Comparison of ENCODE assay signal across 33 cellular contexts in genomic region chr21:44585892-44586291, GRCh38. TPM values are rescaled to one million over a fixed set of nuclear protein-coding genes. Genes with fewer than 3 reads are reported as not detected.
"Had no signal": no experiment of that assay in that cellular context is flagged by ENCODE, and none has a peak within 500 bp of the region (broad histone marks: within the 10 kb centered on the region; RNA-seq: fewer than 3 reads in every experiment).

No MANE protein-coding gene starts in this region.

- H3K4me1 ChIP-seq: stomach, suprapubic skin, testis, thyroid gland, tibial artery, tibial nerve, transverse colon, upper lobe of left lung, upper lobe of right lung, uterus, vagina had no signal

- H3K9me3 ChIP-seq: suprapubic skin, testis, thyroid gland, uterus had no signal

- H3K4me1 Mint-ChIP-seq: stimulated activated effector memory CD8-positive, alpha-beta T cell treated with anti-CD3 and anti-CD28 coated beads, Interleukin-12 subunit alpha, Interleukin-12 subunit beta, amount 100 ng/mL, for 72 hours; stimulated activated memory B cell treated with anti-CD40 and anti-IgM and Interleukin-4, amounts not matched to agents 10 μg/mL and 1 μg/mL and 100 μg/mL, for 72 hours; stimulated activated naive B cell treated with anti-CD40 and anti-IgM and Interleukin-4, amounts not matched to agents 10 μg/mL and 1 μg/mL and 100 μg/mL, for 72 hours had no signal

- H3K4me3 ChIP-seq: stomach, suprapubic skin, testis, thoracic aorta, thyroid gland, tibial artery, tibial nerve, transverse colon, upper lobe of left lung, upper lobe of right lung, uterus, vagina had no signal

- H3K36me3 ChIP-seq: stomach, suprapubic skin, thoracic aorta, thyroid gland, tibial artery, tibial nerve, transverse colon, upper lobe of left lung, upper lobe of right lung, uterus, vagina had no signal

- DNase-seq: stimulated activated CD4-positive, alpha-beta T cell treated with anti-CD3 and anti-CD28 coated beads, Interleukin-2, amount 100 ng/mL, for 48 hours; stimulated activated CD4-positive, alpha-beta T cell treated with anti-CD3 and anti-CD28 coated beads, Interleukin-4, amount 100 ng/mL, for 1 hour; stimulated activated CD4-positive, alpha-beta T cell treated with anti-CD3 and anti-CD28 coated beads, Interleukin-4, amount 100 ng/mL, for 24 hours; stimulated activated CD4-positive, alpha-beta T cell treated with anti-CD3 and anti-CD28 coated beads, Interleukin-4, amount 100 ng/mL, for 4 hours; stimulated activated CD8-positive, alpha-beta memory T cell treated with anti-CD3 and anti-CD28 coated beads, Interleukin-4, amount 100 ng/mL, for 48 hours; stimulated activated naive B cell treated with anti-CD40 and anti-IgM and Interleukin-4, amounts not matched to agents 10 μg/mL and 1 μg/mL and 100 μg/mL, for 72 hours; stimulated activated naive CD4-positive, alpha-beta T cell; stimulated activated naive CD4-positive, alpha-beta T cell treated with Interleukin-2 at 50 U/mL for 16 hours; stimulated activated naive CD8-positive, alpha-beta T cell treated with anti-CD3 and anti-CD28 coated beads, Interleukin-15, amount 100 ng/mL, for 72 hours; stimulated activated naive CD8-positive, alpha-beta T cell treated with anti-CD3 and anti-CD28 coated beads, Interleukin-15, Interleukin-2, amounts not matched to agents 100 U/mL and 50 U/mL, for 24 hours; stomach; substantia nigra; testis; thyroid gland; tibial artery; transverse colon; trophoblast cell; upper lobe of left lung; upper lobe of right lung; uterus had no signal

- H3K27ac ChIP-seq: stomach, suprapubic skin, testis, thoracic aorta, thyroid gland, tibial artery, tibial nerve, transverse colon, upper lobe of left lung, upper lobe of right lung, uterus, vagina had no signal

- H3K36me3 Mint-ChIP-seq: stimulated activated effector memory CD8-positive, alpha-beta T cell treated with anti-CD3 and anti-CD28 coated beads, Interleukin-12 subunit alpha, Interleukin-12 subunit beta, amount 100 ng/mL, for 72 hours; type B pancreatic cell had no signal

- H3K27ac Mint-ChIP-seq: stimulated activated effector memory CD8-positive, alpha-beta T cell treated with anti-CD3 and anti-CD28 coated beads, Interleukin-12 subunit alpha, Interleukin-12 subunit beta, amount 100 ng/mL, for 72 hours; stimulated activated memory B cell treated with anti-CD40 and anti-IgM and Interleukin-4, amounts not matched to agents 10 μg/mL and 1 μg/mL and 100 μg/mL, for 72 hours; stimulated activated naive B cell treated with anti-CD40 and anti-IgM and Interleukin-4, amounts not matched to agents 10 μg/mL and 1 μg/mL and 100 μg/mL, for 72 hours; type B pancreatic cell had no signal

- H3K4me3 Mint-ChIP-seq: stimulated activated effector memory CD8-positive, alpha-beta T cell treated with anti-CD3 and anti-CD28 coated beads, Interleukin-12 subunit alpha, Interleukin-12 subunit beta, amount 100 ng/mL, for 72 hours; stimulated activated memory B cell treated with anti-CD40 and anti-IgM and Interleukin-4, amounts not matched to agents 10 μg/mL and 1 μg/mL and 100 μg/mL, for 72 hours; stimulated activated naive B cell treated with anti-CD40 and anti-IgM and Interleukin-4, amounts not matched to agents 10 μg/mL and 1 μg/mL and 100 μg/mL, for 72 hours; stimulated activated naive CD8-positive, alpha-beta T cell treated with anti-CD3 and anti-CD28 coated beads, Interleukin-15, amount 100 ng/mL, for 72 hours; stimulated activated naive CD8-positive, alpha-beta T cell treated with anti-CD3 and anti-CD28 coated beads, Interleukin-15, Interleukin-2, amounts not matched to agents 100 ng/mL and 50 ng/mL, for 24 hours; type B pancreatic cell had no signal

- ATAC-seq: stimulated activated effector memory CD8-positive, alpha-beta T cell treated with anti-CD3 and anti-CD28 coated beads, Interleukin-12 subunit alpha, Interleukin-12 subunit beta, amount 100 ng/mL, for 72 hours; stimulated activated memory B cell treated with anti-CD40 and anti-IgM and Interleukin-4, amounts not matched to agents 10 μg/mL and 1 μg/mL and 100 μg/mL, for 72 hours; stimulated activated naive B cell treated with anti-CD40 and anti-IgM and Interleukin-4, amounts not matched to agents 10 μg/mL and 1 μg/mL and 100 μg/mL, for 72 hours; stimulated activated naive CD8-positive, alpha-beta T cell treated with anti-CD3 and anti-CD28 coated beads, Interleukin-15, amount 100 ng/mL, for 72 hours; stimulated activated naive CD8-positive, alpha-beta T cell treated with anti-CD3 and anti-CD28 coated beads, Interleukin-15, Interleukin-2, amounts not matched to agents 100 U/mL and 50 U/mL, for 24 hours; upper lobe of right lung had no signal

- H3K9me3 Mint-ChIP-seq: type B pancreatic cell had no signal

- H3K27me3 ChIP-seq: testis, thyroid gland, vagina had no signal

RNA-seq across cellular contexts. Expression of gene KRTAP10-5, which starts 5.5 kb away (rescaled TPM):
- total RNA-seq: stomach, subcutaneous adipose tissue, temporal lobe, testis, thoracic aorta, tibial nerve, transverse colon, upper lobe of left lung, upper lobe of right lung, ureter, urinary bladder, uterus, vagina had no signal
- polyA plus RNA-seq: thymus, urinary bladder had no signal

RNA-seq across cellular contexts. Expression of gene KRTAP10-6, which starts 6.4 kb away (rescaled TPM):
- total RNA-seq: stomach, subcutaneous adipose tissue, temporal lobe, testis, thoracic aorta, thyroid gland, tibial nerve, transverse colon, upper lobe of left lung, upper lobe of right lung, ureter, urinary bladder, uterus, vagina had no signal
- polyA plus RNA-seq: stomach, thymus, urinary bladder had no signal

RNA-seq across cellular contexts. Expression of gene KRTAP10-4, which starts 12.4 kb away (rescaled TPM):
- total RNA-seq: stomach, subcutaneous adipose tissue, temporal lobe, thoracic aorta, thyroid gland, tibial nerve, transverse colon, upper lobe of left lung, upper lobe of right lung, ureter, urinary bladder, uterus, vagina had no signal
- polyA plus RNA-seq: stomach, thymus, urinary bladder had no signal

RNA-seq across cellular contexts. Expression of gene KRTAP10-7, which starts 14.5 kb away (rescaled TPM):
- total RNA-seq: stomach, subcutaneous adipose tissue, temporal lobe, thoracic aorta, thyroid gland, tibial nerve, transverse colon, upper lobe of left lung, upper lobe of right lung, ureter, urinary bladder, uterus, vagina had no signal
- polyA plus RNA-seq: stomach, thymus, urinary bladder had no signal

RNA-seq across cellular contexts. Expression of gene KRTAP10-8, which starts 26.0 kb away (rescaled TPM):
- total RNA-seq: stomach, subcutaneous adipose tissue, temporal lobe, testis, thoracic aorta, thyroid gland, tibial nerve, transverse colon, upper lobe of left lung, upper lobe of right lung, ureter, urinary bladder, uterus, vagina had no signal
- polyA plus RNA-seq: stomach, thymus, urinary bladder had no signal
